In the genomic region with DNA sequence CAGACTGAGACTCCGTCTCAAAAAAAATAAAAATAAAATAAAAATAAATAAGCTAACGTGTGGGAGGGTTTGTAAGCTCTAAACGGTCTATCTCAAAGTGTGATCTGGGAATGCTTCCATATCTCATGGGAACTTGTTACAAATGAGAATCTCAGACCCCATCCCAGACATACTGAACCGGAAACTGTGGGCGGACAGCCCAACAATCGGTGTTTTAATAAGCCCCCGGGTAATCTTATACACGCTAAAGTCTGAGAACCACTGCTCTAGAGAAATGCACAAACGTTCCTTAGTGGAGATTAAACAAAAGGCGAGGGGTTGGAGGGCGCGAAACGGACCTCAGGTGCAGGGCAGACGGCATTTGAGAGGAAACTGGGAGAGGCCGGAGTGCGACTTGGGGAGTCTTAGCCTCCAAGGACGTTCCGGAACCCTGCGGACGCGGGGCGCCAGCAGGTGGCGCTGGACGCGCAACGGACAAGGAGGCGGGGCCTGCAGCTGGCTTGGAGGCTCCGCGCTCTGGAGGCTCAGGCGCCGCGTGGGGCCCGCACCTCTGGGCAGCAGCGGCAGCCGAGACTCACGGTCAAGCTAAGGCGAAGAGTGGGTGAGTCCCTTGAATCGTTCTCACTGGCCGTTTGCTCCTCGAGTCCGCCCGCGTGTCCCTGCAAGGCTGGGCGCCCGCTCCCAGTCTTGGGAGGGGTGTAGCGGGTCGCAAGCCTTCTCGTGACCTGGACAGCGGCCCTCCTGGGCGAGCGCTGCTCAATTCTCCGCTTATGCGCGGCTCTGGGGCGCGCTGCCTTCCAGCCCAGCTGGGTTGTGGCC, we compare ENCODE assay signal across 8 cellular contexts. TPM values are rescaled to one million over a fixed set of nuclear protein-coding genes. Genes with fewer than 3 reads are reported as not detected.
DNase-seq lines count a peak whose midpoint lies in the region; ATAC-seq and TF ChIP-seq lines count a peak whose summit lies in the region.
"Not testable (repeated sequence)": the region's sequence is repeated elsewhere in the genome, so short reads cannot be mapped to it uniquely, and the experiment has no call there.

A gene (plus strand): TSS at position 527 of the 819 bp plus-strand sequence. CDS start 5,320 bp downstream, outside the sequence.

- peak within 1 kb of the TSS; percentile 48; the same call in 1 of the 2 replicates for H3K27ac ChIP-seq in Panc1 (ENCODE audit: low read length)
- peak within 1 kb of the TSS; percentile 80 to 83 (median 82) for H3K27ac ChIP-seq in esophagus squamous epithelium
- H3K27ac ChIP-seq in muscle layer of colon (ENCODE audit: low read depth, low read length), result not testable (repeated sequence)

- in situ Hi-C loops in Panc1 (cut with HindIII; ENCODE audit: low pct_unique_long_range_greater_than_20kb, low sequenced_read_pairs), result not testable (repeated sequence)

- POLR2A ChIA-PET in Panc1 (lab: Charles Lee), result not testable (repeated sequence)

- DNase-seq in DMS53 (lab: John Stamatoyannopoulos, UW) (peak; percentile 97), HuH-7.5 (ENCODE audit: low spot score) (peak; percentile 31), Panc1 (ENCODE audit: low read depth, low spot score) (peak; percentile 80), esophagus squamous epithelium (lab: John Stamatoyannopoulos, UW) (peak; percentile 26)
- peak; percentile 89 to 92 for DNase-seq in activated T-cell treated with anti-CD3 and anti-CD28 coated beads, Interleukin-2, amount 50 U/mL, for 72 hours
- peak; percentile 83 for DNase-seq in stimulated activated CD8-positive, alpha-beta memory T cell treated with anti-CD3 and anti-CD28 coated beads, Interleukin-4, amount 100 ng/mL, for 24 hours (ENCODE audit: low read depth)

- intact Hi-C loops in Panc1 (cut with micrococcal nuclease; ENCODE audit: unreplicated experiment), result loop anchor here (2.0 kb wide), 2 partner anchors 109 to 273 kb away; no protein-coding TSS in a partner anchor
- intact Hi-C loops in esophagus squamous epithelium (cut with DNase I), result loop anchor here (5.0 to 10.0 kb wide), 3 partner anchors 91 to 271 kb away; a partner anchor contains a TSS

- peaks cover 37% of the 10 kb centered on the region for H3K27me3 Mint-ChIP-seq in activated T-cell treated with anti-CD3 and anti-CD28 coated beads, Interleukin-2, amount 50 U/mL, for 72 hours (ENCODE audit: low read depth)

- ATAC-seq in GM21619 (IDR thresholded peaks at IDR 0.05; ENCODE audit: unreplicated experiment), result peak; percentile 97
- peak; percentile 98 for ATAC-seq in Panc1
- peak; percentile 99 for ATAC-seq in activated T-cell treated with anti-CD3 and anti-CD28 coated beads, Interleukin-2, amount 50 U/mL, for 72 hours (replicated peaks in 1 of 2)

- peak within 1 kb of the TSS; percentile 55 to 74 for H3K4me3 ChIP-seq in Panc1 (ENCODE audit: low read depth in 2 of 2, low read length in 2 of 2)
- H3K4me3 ChIP-seq in esophagus squamous epithelium, result peak within 1 kb of the TSS; percentile 46 to 67 (median 64)
- H3K4me3 ChIP-seq in muscle layer of colon (ENCODE audit: low read depth in 1 of 2, low read length in 2 of 2), result peak within 1 kb of the TSS; percentile 49 to 56

- WGBS in esophagus squamous epithelium, 2 donors, result 9 to 18% methylated on average over 14 to 22 of the region's 56 CpGs

- TF ChIP-seq CTCF in Panc1 (IDR thresholded peaks at IDR 0.05) (peak; percentile 90), esophagus squamous epithelium (IDR thresholded peaks at IDR 0.05) (peak; percentile 78 to 94 (median 88))

- H3K27me3 ChIP-seq in Panc1 (ENCODE audit: control insufficient read depth, insufficient read depth, low read length); esophagus squamous epithelium; muscle layer of colon (ENCODE audit: control insufficient read depth in 1 of 2, insufficient read depth in 2 of 2, low read length in 2 of 2): not testable (repeated sequence)

- not testable (repeated sequence) for H3K36me3 Mint-ChIP-seq in activated T-cell treated with anti-CD3 and anti-CD28 coated beads, Interleukin-2, amount 50 U/mL, for 72 hours (ENCODE audit: insufficient read depth in 2 of 2)

- not testable (repeated sequence) for H3K9me3 ChIP-seq in Panc1 (ENCODE audit: control insufficient read depth, insufficient read depth, low read depth, low read length); esophagus squamous epithelium; muscle layer of colon (ENCODE audit: low read length)

- CTCF ChIA-PET in Panc1 (lab: Charles Lee), result interaction anchor here (0.8 to 1.3 kb wide), 2 partner anchors 102 to 274 kb away, joined by 3 to 5 read pairs; no protein-coding TSS in a partner anchor

- not testable (repeated sequence) for H3K9me3 Mint-ChIP-seq in activated T-cell treated with anti-CD3 and anti-CD28 coated beads, Interleukin-2, amount 50 U/mL, for 72 hours

- H3K9ac ChIP-seq in muscle layer of colon (ENCODE audit: low read length), result not testable (repeated sequence)

- not testable (repeated sequence) for BruUV-seq in Panc1 (replicated peaks; lab: Mats Ljungman, UMichigan)

- not testable (repeated sequence) for H3K4me1 ChIP-seq in Panc1 (ENCODE audit: control insufficient read depth, insufficient read depth, low read length); muscle layer of colon (ENCODE audit: insufficient read depth, low read length)
- peaks cover 0 to 44% (median 0%) of the 10 kb centered on the region in 3 donors for H3K4me1 ChIP-seq in esophagus squamous epithelium

- not testable (repeated sequence) for H3K4me1 Mint-ChIP-seq in activated T-cell treated with anti-CD3 and anti-CD28 coated beads, Interleukin-2, amount 50 U/mL, for 72 hours (ENCODE audit: low read depth)

- TF ChIP-seq POLR2A in esophagus squamous epithelium (IDR thresholded peaks at IDR 0.05), result peak in 1 of 4 donors; percentile 50

- H3K27ac Mint-ChIP-seq in activated T-cell treated with anti-CD3 and anti-CD28 coated beads, Interleukin-2, amount 50 U/mL, for 72 hours, result not testable (repeated sequence)

- peak within 1 kb of the TSS; percentile 76 to 80 for H3K4me3 Mint-ChIP-seq in activated T-cell treated with anti-CD3 and anti-CD28 coated beads, Interleukin-2, amount 50 U/mL, for 72 hours

- not testable (repeated sequence) for H3K36me3 ChIP-seq in Panc1 (ENCODE audit: control insufficient read depth, insufficient read depth, low read length); esophagus squamous epithelium; muscle layer of colon (ENCODE audit: insufficient read depth, low read length)

RNA-seq across cellular contexts. Expression of the gene that starts here (rescaled TPM):
- 5.5 TPM for total RNA-seq in Panc1 (2021; ENCODE audit: unreplicated experiment)
- polyA plus RNA-seq in Panc1 (2012; ENCODE audit: insufficient read length), result 4.1 TPM
- total RNA-seq in activated T-cell treated with anti-CD3 and anti-CD28 coated beads, Interleukin-2, amount 50 U/mL, for 72 hours, result 1 to 10 TPM; 2.0 to 2.1 TPM
- total RNA-seq in esophagus squamous epithelium, result 10 to 100 TPM; 15.6 to 28.1 (median 21.7) TPM

Comparison
In these comparisons a context has a peak if more than half of its experiments do, and no peak if none do; other contexts are left out.
1. DNase-seq: peak in every context shown above with its lines; median percentile 97 in DMS53; 90 in activated T-cell treated with anti-CD3 and anti-CD28 coated beads, Interleukin-2, amount 50 U/mL, for 72 hours; 83 in stimulated activated CD8-positive, alpha-beta memory T cell treated with anti-CD3 and anti-CD28 coated beads, Interleukin-4, amount 100 ng/mL, for 24 hours; 80 in Panc1; 31 in HuH-7.5; 26 in esophagus squamous epithelium.